Comparison of ENCODE assay signal across 8 cellular contexts in genomic region chr9:35079041-35079425, GRCh38. TPM values are rescaled to one million over a fixed set of nuclear protein-coding genes. Genes with fewer than 3 reads are reported as not detected.
DNase-seq lines count a peak whose midpoint lies in the region; ATAC-seq and TF ChIP-seq lines count a peak whose summit lies in the region.

No MANE protein-coding gene starts in this region.

- H3K4me2 ChIP-seq in MM.1S (ENCODE audit: low read depth, low read length): peak overlapping the region; percentile 88

- H3K27me3 ChIP-seq in MM.1S (replicated peaks; ENCODE audit: insufficient read depth, low read length): no peaks in the 10 kb centered on the region
- H3K27me3 ChIP-seq in breast epithelium: no peaks in the 10 kb centered on the region

- intact Hi-C loops in breast epithelium (cut with DNase I; ENCODE audit: low total_unique reads): no loop called here

- peaks cover 47% of the 10 kb centered on the region for H3K79me2 ChIP-seq in MM.1S (ENCODE audit: low read length)

- DNase-seq in GDM1 (lab: John Stamatoyannopoulos, UW): peak; percentile 1
- peak; percentile 14 for DNase-seq in MM.1S
- no peak for DNase-seq in breast epithelium (ENCODE audit: low spot score in 2 of 2)
- no peak for DNase-seq in naive B cell
- DNase-seq in NAMALWA (ENCODE audit: low spot score): no peak
- DNase-seq in UCSD-AML1 (lab: John Stamatoyannopoulos, UW; ENCODE audit: unreplicated experiment): no peak
- DNase-seq in NCI-H2227 treated with DMSO at 0.1 percent for 48 hours (lab: John Stamatoyannopoulos, UW): no peak

- peak overlapping the region; percentile 83 for H3K4me3 ChIP-seq in MM.1S (ENCODE audit: low read length)
- H3K4me3 ChIP-seq in breast epithelium: peak overlapping the region; percentile 52 to 82 (median 79)

- peak overlapping the region; percentile 82 for H3K9ac ChIP-seq in MM.1S (ENCODE audit: low read length)

- ATAC-seq in naive B cell (ENCODE audit: low read depth in 2 of 2): no peak
- no peak for ATAC-seq in GM19324 (IDR thresholded peaks at IDR 0.05; ENCODE audit: low FRiP score, unreplicated experiment)

- no peaks in the 10 kb centered on the region for H3K9me3 Mint-ChIP-seq in naive B cell

- H3K27ac ChIP-seq in MM.1S (ENCODE audit: low read length) (peak overlapping the region; percentile 81), breast epithelium (peak overlapping the region; percentile 61 to 74)

- H3K4me1 Mint-ChIP-seq in naive B cell: peaks cover 18 to 29% (median 27%) of the 10 kb centered on the region in 3 donors

- no peaks in the 10 kb centered on the region for H3K9me2 ChIP-seq in MM.1S (replicated peaks; ENCODE audit: insufficient read depth, low read length)

- no peaks in the 10 kb centered on the region for H4K20me1 ChIP-seq in MM.1S (ENCODE audit: insufficient read depth, low read length)

- no peaks in the 10 kb centered on the region for H3K36me3 Mint-ChIP-seq in naive B cell

- H3K27me3 Mint-ChIP-seq in naive B cell: no peaks in the 10 kb centered on the region

- no peak for TF ChIP-seq POLR2A in breast epithelium (IDR thresholded peaks at IDR 0.05)

- H3K4me3 Mint-ChIP-seq in naive B cell: peak overlapping the region; percentile 88 to 96 (median 95)

- H3K36me3 ChIP-seq in MM.1S (replicated peaks; ENCODE audit: insufficient read depth, low read length) (no peaks in the 10 kb centered on the region), breast epithelium (no peaks in the 10 kb centered on the region)

- H3F3A ChIP-seq in MM.1S (ENCODE audit: insufficient read depth, low read length): peaks cover 14% of the 10 kb centered on the region

- peak overlapping the region; percentile 73 for H2AFZ ChIP-seq in MM.1S (ENCODE audit: low read length)

- peak overlapping the region in 3 of 6 donors; percentile 18 to 61 (median 54) for H3K27ac Mint-ChIP-seq in naive B cell

- H3K4me1 ChIP-seq in MM.1S (ENCODE audit: low read length) (peaks cover 8% of the 10 kb centered on the region; the same call in 1 of the 2 replicates), breast epithelium (peaks cover 0 to 10% of the 10 kb centered on the region in 2 donors)

- H3K9me3 ChIP-seq in MM.1S (replicated peaks; ENCODE audit: insufficient read depth, low read length) (no peaks in the 10 kb centered on the region), breast epithelium (no peaks in the 10 kb centered on the region)

- TF ChIP-seq CTCF in MM.1S (IDR thresholded peaks at IDR 0.05; ENCODE audit: low read length): no peak
- TF ChIP-seq CTCF in breast epithelium (IDR thresholded peaks at IDR 0.05): no peak

RNA-seq across cellular contexts. Expression of gene FANCG, which starts 0.7 kb away (rescaled TPM):
- 10 to 100 TPM; 10.7 to 15.2 (median 13.4) TPM for total RNA-seq in breast epithelium
- 10 to 100 TPM in 3 of 6 donors, 1 to 10 TPM in 3; 1.8 to 12.1 (median 10.5) TPM for polyA plus RNA-seq in naive B cell (ENCODE audit: low read depth in 6 of 6)

RNA-seq across cellular contexts. Expression of gene VCP, which starts 6.6 kb away (rescaled TPM):
- 100 to 1,000 TPM; 150 to 173 (median 168) TPM for total RNA-seq in breast epithelium
- 100 to 1,000 TPM; 111 to 159 (median 135) TPM for polyA plus RNA-seq in naive B cell (ENCODE audit: low read depth in 6 of 6)

RNA-seq across cellular contexts. Expression of gene PIGO, which starts 17.4 kb away (rescaled TPM):
- 10 to 100 TPM; 15.4 to 24.9 (median 18.0) TPM for total RNA-seq in breast epithelium
- 10 to 100 TPM; 24.8 to 31.4 (median 26.9) TPM for polyA plus RNA-seq in naive B cell (ENCODE audit: low read depth in 6 of 6)

RNA-seq across cellular contexts. Expression of gene STOML2, which starts 23.9 kb away (rescaled TPM):
- total RNA-seq in breast epithelium: 100 to 1,000 TPM in 2 of 3 donors, 10 to 100 TPM in 1; 89.4 to 115 (median 101) TPM
- polyA plus RNA-seq in naive B cell (ENCODE audit: low read depth in 6 of 6): 100 to 1,000 TPM in 3 of 6 donors, 10 to 100 TPM in 3; 82.9 to 215 (median 95.8) TPM

RNA-seq across cellular contexts. Expression of gene ATOSB, which starts 36.6 kb away (rescaled TPM):
- total RNA-seq in breast epithelium: 10 to 100 TPM in 1 of 3 donors, 1 to 10 TPM in 2; 7.8 to 21.1 (median 8.8) TPM
- 1 to 10 TPM in 3 of 6 donors, under 1 TPM in 3; 0.10 to 1.6 (median 0.99) TPM for polyA plus RNA-seq in naive B cell (ENCODE audit: low read depth in 6 of 6)

Comparison
In these comparisons a context has a peak if more than half of its experiments do, and no peak if none do; other contexts are left out.
1. DNase-seq: peak in GDM1 (single experiment) and MM.1S (single experiment); none in breast epithelium (0 of 2), naive B cell (single experiment), NAMALWA (single experiment), UCSD-AML1 (single experiment) and NCI-H2227 treated with DMSO at 0.1 percent for 48 hours (single experiment).